23 cellular contexts compared by ENCODE assay signal in the genomic region with DNA sequence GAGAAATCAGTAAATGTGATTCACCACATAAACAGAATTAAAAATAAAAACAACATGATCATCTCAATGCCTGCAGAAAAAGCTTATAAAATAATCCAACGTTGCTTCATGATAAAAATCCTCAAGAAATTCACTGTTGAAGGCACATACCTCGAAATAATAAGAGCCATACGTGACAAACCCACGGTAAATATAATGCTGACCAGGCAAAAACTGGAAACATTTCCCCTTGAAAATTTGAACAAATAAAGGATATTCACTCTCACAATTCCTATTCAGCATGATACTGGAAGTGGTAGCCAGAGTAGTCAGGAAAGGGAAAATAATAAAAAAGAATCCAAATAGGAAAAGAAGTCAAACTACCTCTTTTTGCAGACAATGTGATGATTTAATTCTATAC.
"Had no signal": no experiment of that assay in that cellular context is flagged by ENCODE, and none has a peak within 500 bp of the region (broad histone marks: within the 10 kb centered on the region; RNA-seq: fewer than 3 reads in every experiment).

No MANE protein-coding gene starts in this region.

- H3K36me3 ChIP-seq: esophagus squamous epithelium, gastrocnemius medialis, heart right ventricle, left lung, lower lobe of right lung had no signal

- H3K4me3 ChIP-seq: coronary artery, esophagus squamous epithelium, gastrocnemius medialis, heart right ventricle, left lung, lower lobe of right lung, mucosa of descending colon had no signal

- H3K27me3 ChIP-seq: esophagus squamous epithelium, gastrocnemius medialis, heart right ventricle, left lung had no signal

- ATAC-seq: effector memory CD8-positive, alpha-beta T cell; gastrocnemius medialis; heart right ventricle; left cardiac atrium; left lung; left ventricle myocardium superior; lower lobe of right lung; mucosa of descending colon had no signal

- H3K9me3 ChIP-seq: esophagus squamous epithelium, gastrocnemius medialis, left lung, lower lobe of right lung, mucosa of descending colon had no signal

- DNase-seq: effector CD8-positive, alpha-beta T cell; effector memory CD8-positive, alpha-beta T cell; endodermal cell; erythroblast; esophagus squamous epithelium; foreskin melanocyte; gastrocnemius medialis; glutamatergic neuron; head of caudate nucleus; heart right ventricle; hippocampal formation; left cardiac atrium; left lung; left ventricle myocardium superior; lower lobe of right lung; mesenchymal stem cell; mucosa of descending colon; naive B cell had no signal

- FAIRE-seq: endometrium, islet of Langerhans, keratinocyte had no signal

- H3K27ac ChIP-seq: coronary artery, epithelial cell of prostate, gastrocnemius medialis, heart right ventricle, left lung, lower lobe of right lung had no signal

- H3K4me1 ChIP-seq: gastrocnemius medialis, heart right ventricle, left lung, lower lobe of right lung had no signal
